ENCODE assay signal across 18 cellular contexts in the genomic region with DNA sequence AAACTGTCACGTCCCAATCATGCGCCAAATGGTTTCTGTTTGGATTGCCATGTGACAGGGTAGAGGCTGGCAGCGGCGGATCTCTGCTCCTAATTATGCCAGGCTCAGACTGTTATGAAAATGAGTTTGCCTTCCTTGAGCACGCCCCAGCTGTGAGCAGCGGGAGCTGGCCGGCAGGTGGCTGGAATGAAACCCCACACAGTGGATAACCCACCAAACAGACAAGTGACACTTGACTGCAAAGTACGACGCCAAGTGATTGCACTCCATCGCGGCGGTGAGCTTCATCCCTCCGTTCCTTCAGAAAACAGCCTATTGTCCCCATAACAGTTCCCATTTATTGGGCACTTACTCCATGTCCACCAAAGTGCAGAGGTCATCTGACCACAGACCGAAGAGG.
A peak's percentile ranks its signal among the peaks of the same experiment; 100 is the strongest.
DNase-seq lines count a peak whose midpoint lies in the region; ATAC-seq lines count a peak whose summit lies in the region.
"Had no signal": no experiment of that assay in that cellular context is flagged by ENCODE, and none has a peak within 500 bp of the region (broad histone marks: within the 10 kb centered on the region; RNA-seq: fewer than 3 reads in every experiment).

No MANE protein-coding gene starts in this region.

- DNase-seq in DMS 273 (lab: John Stamatoyannopoulos, UW; ENCODE audit: unreplicated experiment) = peak; percentile 17
- DNase-seq in DMS 273 treated with DMSO at 0.1 percent for 48 hours (lab: John Stamatoyannopoulos, UW) = no peak
- DNase-seq in COLO668 (lab: John Stamatoyannopoulos, UW; ENCODE audit: unreplicated experiment) = peak; percentile 9
- peak; percentile 54 for DNase-seq in NCI-H2029 (lab: John Stamatoyannopoulos, UW)
- DNase-seq in NCI-H526 (lab: John Stamatoyannopoulos, UW) = peak; percentile 32 to 79
- DNase-seq in NCI-H82 (lab: John Stamatoyannopoulos, UW) = no peak
- no peak for DNase-seq in NCI-H1436 (lab: John Stamatoyannopoulos, UW)
- DNase-seq: CD8-positive, alpha-beta memory T cell; EL; H9; KG1; SK-N-SH; T-cell; T-helper 9 cell had no signal

- ATAC-seq in GM18517 (IDR thresholded peaks at IDR 0.05; ENCODE audit: unreplicated experiment) = no peak
- ATAC-seq: HepG2, Panc1, Right ventricle myocardium inferior, T-cell had no signal

Comparison
In these comparisons a context has a peak if more than half of its experiments do, and no peak if none do; other contexts are left out.
1. DNase-seq: peak in DMS 273 (single experiment), COLO668 (single experiment), NCI-H2029 (single experiment) and NCI-H526 (2 of 2); none in DMS 273 treated with DMSO at 0.1 percent for 48 hours (single experiment), NCI-H82 (single experiment) and NCI-H1436 (single experiment).